Comparison of ENCODE assay signal across 1 cellular context in genomic region chr13:79338343-79338742, GRCh38.
TF ChIP-seq lines count a peak whose summit lies in the region.

No MANE protein-coding gene starts in this region.

TF ChIP-seq in HEK293, 187 proteins besides CTCF, POLR2A, EP300 and RAD21 (continued from another document):
- TF ChIP-seq HIC1 (tag by site-specific recombination; IDR thresholded peaks at IDR 0.05) = peak; percentile 65; the same call in 1 of the 2 replicates
- no peak for TF ChIP-seq ZNF549 (tag by site-specific recombination; IDR thresholded peaks at IDR 0.05)
- TF ChIP-seq KLF17 (tag by site-specific recombination; IDR thresholded peaks at IDR 0.05) = no peak
- no peak for TF ChIP-seq ZNF529 (tag by site-specific recombination; IDR thresholded peaks at IDR 0.05; ENCODE audit: insufficient replicate concordance)
- TF ChIP-seq ZNF324 (tag by site-specific recombination; IDR thresholded peaks at IDR 0.05) = no peak
- peak; percentile 78 for TF ChIP-seq FEZF1 (tag by site-specific recombination; IDR thresholded peaks at IDR 0.05)
- TF ChIP-seq ZNF138 (tag by site-specific recombination; IDR thresholded peaks at IDR 0.05; ENCODE audit: borderline replicate concordance) = no peak
- no peak for TF ChIP-seq KLF1 (tag by site-specific recombination; IDR thresholded peaks at IDR 0.05)
- TF ChIP-seq, protein P1, sequence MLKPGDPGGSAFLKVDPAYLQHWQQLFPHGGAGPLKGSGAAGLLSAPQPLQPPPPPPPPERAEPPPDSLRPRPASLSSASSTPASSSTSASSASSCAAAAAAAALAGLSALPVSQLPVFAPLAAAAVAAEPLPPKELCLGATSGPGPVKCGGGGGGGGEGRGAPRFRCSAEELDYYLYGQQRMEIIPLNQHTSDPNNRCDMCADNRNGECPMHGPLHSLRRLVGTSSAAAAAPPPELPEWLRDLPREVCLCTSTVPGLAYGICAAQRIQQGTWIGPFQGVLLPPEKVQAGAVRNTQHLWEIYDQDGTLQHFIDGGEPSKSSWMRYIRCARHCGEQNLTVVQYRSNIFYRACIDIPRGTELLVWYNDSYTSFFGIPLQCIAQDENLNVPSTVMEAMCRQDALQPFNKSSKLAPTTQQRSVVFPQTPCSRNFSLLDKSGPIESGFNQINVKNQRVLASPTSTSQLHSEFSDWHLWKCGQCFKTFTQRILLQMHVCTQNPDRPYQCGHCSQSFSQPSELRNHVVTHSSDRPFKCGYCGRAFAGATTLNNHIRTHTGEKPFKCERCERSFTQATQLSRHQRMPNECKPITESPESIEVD (tag by site-specific recombination; IDR thresholded peaks at IDR 0.05) = peak; percentile 91
- TF ChIP-seq GFI1B (tag by site-specific recombination; IDR thresholded peaks at IDR 0.05) = peak; percentile 69; the same call in 1 of the 2 replicates
- TF ChIP-seq ZEB2 (tag by site-specific recombination; IDR thresholded peaks at IDR 0.05) = peak; percentile 20; the same call in 1 of the 2 replicates
- TF ChIP-seq ZXDB (tag by site-specific recombination; IDR thresholded peaks at IDR 0.05) = 0 out of 2 replicates have a peak, but pooled peaks have one; percentile 24
- peak; percentile 47; the same call in 1 of the 2 replicates for TF ChIP-seq ATF2 (tag by site-specific recombination; IDR thresholded peaks at IDR 0.05; ENCODE audit: low read depth)
- no peak for TF ChIP-seq SETDB1 (IDR thresholded peaks at IDR 0.05; ENCODE audit: insufficient read length, low read length)
